Comparison of ENCODE assay signal across 1 cellular context in the genomic region with DNA sequence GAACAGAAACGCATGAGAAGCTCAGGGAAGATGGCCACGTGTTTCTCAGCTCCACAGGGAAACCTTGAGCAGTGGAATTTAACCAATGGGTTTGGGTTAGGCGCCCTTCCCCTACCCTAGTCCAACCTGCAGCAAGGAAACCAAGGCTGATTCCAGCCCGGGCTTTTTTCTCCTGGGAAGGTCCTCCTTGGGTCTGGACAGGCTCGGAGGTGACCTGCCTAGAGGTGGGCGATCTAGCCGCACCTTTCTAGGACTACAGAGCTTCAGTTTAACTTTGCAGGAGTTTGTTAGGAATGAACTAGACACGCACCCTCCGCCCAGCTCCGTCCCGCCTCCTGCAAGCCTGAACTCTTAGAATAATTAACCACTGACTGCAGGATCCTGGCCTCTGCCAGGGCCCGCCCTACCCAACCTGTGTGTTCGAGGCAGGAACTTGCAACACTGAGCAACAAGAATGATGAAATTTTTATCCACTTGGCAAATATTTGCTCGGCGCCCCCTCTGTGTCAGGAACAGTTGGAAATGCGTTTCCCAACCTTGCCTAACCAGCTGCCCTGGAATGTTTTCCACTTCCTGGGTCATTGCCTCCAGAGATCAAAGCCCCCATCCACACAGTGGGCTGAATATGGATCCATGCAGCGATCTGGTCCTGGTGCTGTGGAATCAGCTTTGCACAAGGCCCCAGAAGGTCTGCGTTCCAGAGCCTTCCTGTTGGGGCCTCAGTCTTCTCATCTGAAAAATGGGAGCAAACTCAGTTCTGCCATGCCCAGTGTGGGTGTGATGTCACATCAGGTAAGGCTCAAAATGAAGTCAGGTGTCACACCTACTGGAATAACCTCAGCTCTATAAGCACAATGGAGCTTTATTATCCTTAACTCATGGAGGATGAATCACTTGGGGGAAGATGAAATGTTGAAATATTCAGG.
TF ChIP-seq lines count a peak whose summit lies in the region.

No MANE protein-coding gene starts in this region.

TF ChIP-seq in HCT116, 20 proteins besides CTCF, POLR2A, EP300 and RAD21:
- TF ChIP-seq, protein P1, sequence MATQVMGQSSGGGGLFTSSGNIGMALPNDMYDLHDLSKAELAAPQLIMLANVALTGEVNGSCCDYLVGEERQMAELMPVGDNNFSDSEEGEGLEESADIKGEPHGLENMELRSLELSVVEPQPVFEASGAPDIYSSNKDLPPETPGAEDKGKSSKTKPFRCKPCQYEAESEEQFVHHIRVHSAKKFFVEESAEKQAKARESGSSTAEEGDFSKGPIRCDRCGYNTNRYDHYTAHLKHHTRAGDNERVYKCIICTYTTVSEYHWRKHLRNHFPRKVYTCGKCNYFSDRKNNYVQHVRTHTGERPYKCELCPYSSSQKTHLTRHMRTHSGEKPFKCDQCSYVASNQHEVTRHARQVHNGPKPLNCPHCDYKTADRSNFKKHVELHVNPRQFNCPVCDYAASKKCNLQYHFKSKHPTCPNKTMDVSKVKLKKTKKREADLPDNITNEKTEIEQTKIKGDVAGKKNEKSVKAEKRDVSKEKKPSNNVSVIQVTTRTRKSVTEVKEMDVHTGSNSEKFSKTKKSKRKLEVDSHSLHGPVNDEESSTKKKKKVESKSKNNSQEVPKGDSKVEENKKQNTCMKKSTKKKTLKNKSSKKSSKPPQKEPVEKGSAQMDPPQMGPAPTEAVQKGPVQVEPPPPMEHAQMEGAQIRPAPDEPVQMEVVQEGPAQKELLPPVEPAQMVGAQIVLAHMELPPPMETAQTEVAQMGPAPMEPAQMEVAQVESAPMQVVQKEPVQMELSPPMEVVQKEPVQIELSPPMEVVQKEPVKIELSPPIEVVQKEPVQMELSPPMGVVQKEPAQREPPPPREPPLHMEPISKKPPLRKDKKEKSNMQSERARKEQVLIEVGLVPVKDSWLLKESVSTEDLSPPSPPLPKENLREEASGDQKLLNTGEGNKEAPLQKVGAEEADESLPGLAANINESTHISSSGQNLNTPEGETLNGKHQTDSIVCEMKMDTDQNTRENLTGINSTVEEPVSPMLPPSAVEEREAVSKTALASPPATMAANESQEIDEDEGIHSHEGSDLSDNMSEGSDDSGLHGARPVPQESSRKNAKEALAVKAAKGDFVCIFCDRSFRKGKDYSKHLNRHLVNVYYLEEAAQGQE (IDR thresholded peaks at IDR 0.05; ENCODE audit: low read depth): no peak
- peak; percentile 65 for TF ChIP-seq CEBPB (IDR thresholded peaks at IDR 0.05; ENCODE audit: low read depth)
